Comparison of ENCODE assay signal across 8 cellular contexts in genomic region chr19:19064098-19064722, GRCh38. TPM values are rescaled to one million over a fixed set of nuclear protein-coding genes. Genes with fewer than 3 reads are reported as not detected.
DNase-seq lines count a peak whose midpoint lies in the region; ATAC-seq and TF ChIP-seq lines count a peak whose summit lies in the region.

No MANE protein-coding gene starts in this region.

- TF ChIP-seq EP300 in tibial nerve (IDR thresholded peaks at IDR 0.05), result no peak

- peaks cover 7% of the 10 kb centered on the region for H3K36me3 Mint-ChIP-seq in T-helper 2 cell treated with Interferon-gamma antibody and Interleukin-4, amounts not matched to agents 5 μg/mL and 100 μg/mL, for 36 hours (ENCODE audit: low read depth)

- peak; percentile 2 for ATAC-seq in left lobe of liver

- H3K9me3 Mint-ChIP-seq in T-helper 2 cell treated with Interferon-gamma antibody and Interleukin-4, amounts not matched to agents 5 μg/mL and 100 μg/mL, for 36 hours, result no peaks in the 10 kb centered on the region

- H3K27me3 Mint-ChIP-seq in T-helper 2 cell treated with Interferon-gamma antibody and Interleukin-4, amounts not matched to agents 5 μg/mL and 100 μg/mL, for 36 hours (ENCODE audit: low read depth), result no peaks in the 10 kb centered on the region

- TF ChIP-seq CTCF in ascending aorta (IDR thresholded peaks at IDR 0.05) (peak; percentile 15 to 25 (median 16)), tibial nerve (IDR thresholded peaks at IDR 0.05) (no peak)

- 3 to 5% methylated on average over 21 to 27 of the region's 29 CpGs for WGBS in tibial nerve, 2 donors

- H3K36me3 ChIP-seq in ascending aorta, result no peaks in the 10 kb centered on the region
- H3K36me3 ChIP-seq in tibial nerve, result peaks cover 0 to 12% (median 0%) of the 10 kb centered on the region in 3 donors

- no peak for DNase-seq in T-helper 2 cell treated with Interferon-gamma antibody and Interleukin-4, amounts not matched to agents 5 μg/mL and 100 μg/mL, for 36 hours (ENCODE audit: low spot score)
- no peak for DNase-seq in T-helper 2 cell
- peak; percentile 78 for DNase-seq in KG1 (lab: John Stamatoyannopoulos, UW)
- no peak for DNase-seq in ascending aorta (ENCODE audit: low spot score in 2 of 2)
- DNase-seq in left lobe of liver (ENCODE audit: low spot score), result no peak
- no peak for DNase-seq in tibial nerve (ENCODE audit: low spot score in 2 of 2)
- no peak for DNase-seq in midbrain (lab: John Stamatoyannopoulos, UW)
- no peak for DNase-seq in H4 (ENCODE audit: low spot score)

- H3K9me3 ChIP-seq in ascending aorta, result no peaks in the 10 kb centered on the region
- no peaks in the 10 kb centered on the region for H3K9me3 ChIP-seq in tibial nerve

- H3K4me3 ChIP-seq in ascending aorta, result peak overlapping the region; percentile 81 to 95
- peak overlapping the region; percentile 64 to 83 (median 72) for H3K4me3 ChIP-seq in tibial nerve

- peak overlapping the region; percentile 90 for H3K27ac Mint-ChIP-seq in T-helper 2 cell treated with Interferon-gamma antibody and Interleukin-4, amounts not matched to agents 5 μg/mL and 100 μg/mL, for 36 hours

- peak overlapping the region; percentile 92 for H3K4me3 Mint-ChIP-seq in T-helper 2 cell treated with Interferon-gamma antibody and Interleukin-4, amounts not matched to agents 5 μg/mL and 100 μg/mL, for 36 hours

- H3K27me3 ChIP-seq in ascending aorta (no peaks in the 10 kb centered on the region), tibial nerve (no peaks in the 10 kb centered on the region)

- TF ChIP-seq POLR2A in tibial nerve (IDR thresholded peaks at IDR 0.05), result no peak

- H3K4me1 ChIP-seq in ascending aorta, result peaks cover 0 to 25% of the 10 kb centered on the region in 2 donors
- H3K4me1 ChIP-seq in tibial nerve, result peaks cover 0 to 31% (median 8%) of the 10 kb centered on the region in 4 donors

- peaks cover 35% of the 10 kb centered on the region for H3K4me1 Mint-ChIP-seq in T-helper 2 cell treated with Interferon-gamma antibody and Interleukin-4, amounts not matched to agents 5 μg/mL and 100 μg/mL, for 36 hours (ENCODE audit: low read depth)

- H3K27ac ChIP-seq in ascending aorta (peak overlapping the region; percentile 62 to 78), tibial nerve (peak overlapping the region; percentile 72 to 91 (median 83))

- intact Hi-C loops in ascending aorta (cut with DNase I), result loop anchor here (1.0 to 5.0 kb wide), 2 partner anchors 74 to 128 kb away; partner anchors contain the start of genes BORCS8, RFXANK and TMEM161A

RNA-seq across cellular contexts. Expression of gene SLC25A42, which starts 0.4 kb away (rescaled TPM):
- total RNA-seq in ascending aorta (8.9 TPM), left lobe of liver (77.8 TPM), tibial nerve (10 to 100 TPM; 13.8 to 25.5 (median 15.5) TPM)
- 4.2 and 6.3 TPM in 2 replicates for total RNA-seq in H4 (2014; rRNA removed; shearing (Covaris generic))

RNA-seq across cellular contexts. Expression of gene ARMC6, which starts 30.8 kb away (rescaled TPM):
- total RNA-seq in ascending aorta (34.7 TPM), left lobe of liver (50.9 TPM), tibial nerve (10 to 100 TPM; 20.0 to 40.8 (median 24.6) TPM)
- total RNA-seq in H4 (2014; rRNA removed; shearing (Covaris generic)), result 57.7 and 62.0 TPM in 2 replicates

RNA-seq across cellular contexts. Expression of gene SUGP2, which starts 30.9 kb away (rescaled TPM):
- total RNA-seq in ascending aorta, result 23.6 TPM
- 35.4 TPM for total RNA-seq in left lobe of liver
- total RNA-seq in tibial nerve, result 10 to 100 TPM; 50.8 to 95.1 (median 65.1) TPM
- 21.7 and 25.2 TPM in 2 replicates for total RNA-seq in H4 (2014; rRNA removed; shearing (Covaris generic))

Comparison
In these comparisons a context has a peak if more than half of its experiments do, and no peak if none do; other contexts are left out.
1. CTCF ChIP-seq: peak in ascending aorta (3 of 3); none in tibial nerve (0 of 5).